Comparison of ENCODE assay signal across 1 cellular context in the genomic region with DNA sequence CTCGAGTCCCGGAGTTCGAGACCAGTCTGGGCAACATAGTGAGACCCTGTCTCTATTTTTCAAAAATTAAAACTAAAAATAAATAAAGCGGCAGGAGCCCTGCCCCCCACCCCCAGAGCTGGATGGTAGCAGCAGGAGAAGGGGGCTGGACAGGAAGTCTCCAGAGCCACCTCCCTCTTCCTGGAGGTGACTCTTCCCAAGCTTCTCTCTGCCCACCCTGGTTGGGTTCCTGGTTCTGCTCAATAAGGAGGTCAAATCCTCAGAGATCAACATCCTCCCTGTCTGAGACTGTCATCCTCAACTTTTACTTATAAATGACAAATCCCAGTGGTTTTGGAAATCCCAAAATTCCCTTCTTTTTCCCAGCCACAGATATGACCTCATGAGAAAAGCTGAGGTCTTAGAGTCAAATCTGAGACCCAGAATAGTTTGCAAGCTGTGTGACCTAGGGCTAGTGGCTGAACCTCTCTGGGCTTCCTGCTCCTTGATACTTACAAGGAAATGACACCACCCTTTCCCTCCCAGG.
TF ChIP-seq lines count a peak whose summit lies in the region.

No MANE protein-coding gene starts in this region.

TF ChIP-seq in GM23338, 12 proteins besides CTCF, POLR2A, EP300 and RAD21 (continued from another document):
- TF ChIP-seq CREB1 (CRISPR knock-in tag; IDR thresholded peaks at IDR 0.05; ENCODE audit: low read depth) (no peak), STAT1 (IDR thresholded peaks at IDR 0.05; ENCODE audit: unreplicated experiment) (no peak)
